In the genomic region with DNA sequence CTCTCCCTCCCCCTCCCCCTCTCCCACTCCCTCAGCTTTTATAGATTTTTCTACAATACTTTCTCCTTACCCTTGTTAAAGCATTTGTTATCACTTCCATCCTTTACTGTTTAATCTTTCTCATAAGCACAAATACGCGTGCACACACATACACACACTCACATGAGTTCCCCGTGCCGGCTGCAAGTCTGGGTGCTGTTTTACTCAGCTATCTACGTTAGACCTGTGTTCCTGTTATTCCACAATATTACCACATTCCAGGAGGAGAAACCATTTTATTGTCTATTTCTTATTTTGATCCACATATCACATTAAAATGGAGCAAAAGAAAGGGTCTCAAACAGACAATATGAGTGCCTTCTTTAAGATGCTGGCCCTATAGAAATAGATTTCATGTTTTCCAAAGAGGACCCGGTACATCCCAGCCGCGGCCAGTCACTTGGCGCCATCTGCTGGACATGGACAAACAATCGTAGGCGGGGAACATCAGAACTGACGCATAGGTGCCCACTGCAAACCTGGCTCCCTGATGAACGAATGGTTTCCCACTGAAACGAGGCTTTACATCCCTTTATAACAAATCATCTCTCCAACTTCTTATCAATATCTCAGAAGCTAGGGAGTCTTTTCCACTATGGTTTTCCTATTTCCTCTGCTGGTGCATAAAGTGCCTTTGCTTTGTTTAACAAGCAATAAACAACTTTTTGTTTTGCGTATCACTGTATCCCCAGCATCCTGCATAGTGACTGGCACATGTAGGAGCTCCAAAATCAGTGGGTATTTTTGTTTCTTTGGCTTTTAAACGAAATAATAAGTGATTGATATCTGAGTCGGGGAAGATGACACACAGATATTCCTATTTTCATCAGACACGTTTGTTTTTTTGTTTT, we compare ENCODE assay signal across 8 cellular contexts. TPM values are rescaled to one million over a fixed set of nuclear protein-coding genes. Genes with fewer than 3 reads are reported as not detected.
DNase-seq lines count a peak whose midpoint lies in the region; ATAC-seq and TF ChIP-seq lines count a peak whose summit lies in the region.

No MANE protein-coding gene starts in this region.

- H3K9me3 ChIP-seq in Caco-2 (peaks cover 13% of the 10 kb centered on the region), fibroblast of lung (ENCODE audit: control insufficient read depth, insufficient read depth, low read depth, low read length) (no peaks in the 10 kb centered on the region), neural cell (ENCODE audit: low read length) (no peaks in the 10 kb centered on the region), suprapubic skin (peaks cover 6% of the 10 kb centered on the region)

- H3K4me1 ChIP-seq in Caco-2 = no peaks in the 10 kb centered on the region
- H3K4me1 ChIP-seq in fibroblast of lung (ENCODE audit: control insufficient read depth, extremely low read depth, insufficient read depth, low read length) = no peaks in the 10 kb centered on the region
- peaks cover 6% of the 10 kb centered on the region for H3K4me1 ChIP-seq in suprapubic skin

- TF ChIP-seq RAD21 in neural cell (conservative IDR thresholded peaks at IDR 0.05) = peak; percentile 95

- intact Hi-C loops in Caco-2 (cut with micrococcal nuclease; ENCODE audit: unreplicated experiment) = loop anchor here (1.0 to 2.0 kb wide), 5 partner anchors 173 to 810 kb away; no protein-coding TSS in a partner anchor

- POLR2A ChIA-PET in Caco-2 (lab: Charles Lee) = no interaction called here

- ATAC-seq in HG03354 (IDR thresholded peaks at IDR 0.05; ENCODE audit: poor library complexity, severe bottlenecking, unreplicated experiment) (peak; percentile 51), GM21447 (IDR thresholded peaks at IDR 0.05; ENCODE audit: unreplicated experiment) (no peak)

- TF ChIP-seq CTCF in Caco-2 (IDR thresholded peaks at IDR 0.05; ENCODE audit: insufficient read depth in 1 of 2, low read depth in 1 of 2, low read length in 1 of 2, severe bottlenecking in 1 of 2, unreplicated experiment in 1 of 2) (peak; percentile 95 to 97), fibroblast of lung (conservative IDR thresholded peaks at IDR 0.05 in 1 of 2, IDR thresholded peaks at IDR 0.05 in 1 of 2; ENCODE audit: low read depth in 1 of 2, low read length in 2 of 2) (peak; percentile 87 to 90), neural cell (IDR thresholded peaks at IDR 0.05; ENCODE audit: poor library complexity, severe bottlenecking) (peak; percentile 89), suprapubic skin (IDR thresholded peaks at IDR 0.05) (peak; percentile 50 to 76)

- peaks cover 20% of the 10 kb centered on the region for H3K9me3 Mint-ChIP-seq in Caco-2 (ENCODE audit: unreplicated experiment)

- H3K36me3 ChIP-seq in Caco-2 (ENCODE audit: control insufficient read depth, insufficient read depth, low read length) (no peaks in the 10 kb centered on the region), fibroblast of lung (ENCODE audit: control insufficient read depth, insufficient read depth, low read length) (no peaks in the 10 kb centered on the region), neural cell (ENCODE audit: insufficient read depth, low read length) (no peaks in the 10 kb centered on the region), suprapubic skin (no peaks in the 10 kb centered on the region)

- H3K27ac ChIP-seq in fibroblast of lung (ENCODE audit: insufficient read depth, low read length) = no peak overlapping the region
- no peak overlapping the region for H3K27ac ChIP-seq in neural cell (ENCODE audit: low read length)
- H3K27ac ChIP-seq in suprapubic skin = no peak overlapping the region

- no peak for TF ChIP-seq POLR2A in suprapubic skin (IDR thresholded peaks at IDR 0.05)

- H3K4me1 Mint-ChIP-seq in Caco-2 (ENCODE audit: low read depth, unreplicated experiment) = no peaks in the 10 kb centered on the region

- no peak overlapping the region for H2AFZ ChIP-seq in fibroblast of lung (ENCODE audit: low read length)
- H2AFZ ChIP-seq in neural cell (ENCODE audit: low read depth, low read length) = no peak overlapping the region

- H3K4me3 ChIP-seq in Caco-2 (ENCODE audit: low read depth, low read length) (no peak overlapping the region), fibroblast of lung (replicated peaks in 1 of 4; ENCODE audit: control extremely low read depth in 1 of 4, insufficient read depth in 1 of 4, low read depth in 3 of 4, low read length in 4 of 4) (no peak overlapping the region), neural cell (ENCODE audit: low read length) (no peak overlapping the region), suprapubic skin (no peak overlapping the region)

- H3K27me3 Mint-ChIP-seq in Caco-2 (ENCODE audit: insufficient read depth, unreplicated experiment) = peaks cover 2% of the 10 kb centered on the region

- H3K9me2 ChIP-seq in neural cell (ENCODE audit: insufficient read depth, low read length) = no peaks in the 10 kb centered on the region

- TF ChIP-seq EP300 in neural cell (conservative IDR thresholded peaks at IDR 0.05; ENCODE audit: poor library complexity, severe bottlenecking) (no peak), suprapubic skin (IDR thresholded peaks at IDR 0.05) (no peak)

- BruUV-seq in Caco-2 (replicated peaks; lab: Mats Ljungman, UMichigan) = no TSS peak

- H3K27ac Mint-ChIP-seq in Caco-2 (ENCODE audit: unreplicated experiment) = no peak overlapping the region

- no peaks in the 10 kb centered on the region for H3K27me3 ChIP-seq in Caco-2 (replicated peaks; ENCODE audit: control insufficient read depth, insufficient read depth, low read length)
- no peaks in the 10 kb centered on the region for H3K27me3 ChIP-seq in fibroblast of lung (ENCODE audit: control insufficient read depth, insufficient read depth, low read length)
- H3K27me3 ChIP-seq in neural cell (ENCODE audit: insufficient read depth, low read depth, low read length) = no peaks in the 10 kb centered on the region
- H3K27me3 ChIP-seq in suprapubic skin = no peaks in the 10 kb centered on the region

- H3K9ac ChIP-seq in fibroblast of lung (ENCODE audit: insufficient read depth, low read length) = no peak overlapping the region
- no peak overlapping the region for H3K9ac ChIP-seq in neural cell (ENCODE audit: low read length)

- 26% methylated on average over 18 of the region's 18 CpGs for WGBS in suprapubic skin

- H3F3A ChIP-seq in neural cell (ENCODE audit: insufficient read depth, low read length, poor library complexity, severe bottlenecking) = no peaks in the 10 kb centered on the region

- no peaks in the 10 kb centered on the region for H3K36me3 Mint-ChIP-seq in Caco-2 (ENCODE audit: insufficient read depth, unreplicated experiment)

- peak; percentile 74 to 87 for DNase-seq in Caco-2
- DNase-seq in NOMO-1 treated with DMSO at 0.1 percent for 48 hours (lab: John Stamatoyannopoulos, UW; ENCODE audit: unreplicated experiment) = peak; percentile 61
- peak; percentile 5 for DNase-seq in activated T-cell treated with anti-CD3 and anti-CD28 coated beads for 4 hours
- peak; percentile 53 to 62 for DNase-seq in fibroblast of lung (ENCODE audit: low read depth in 2 of 2)
- DNase-seq in suprapubic skin (ENCODE audit: low spot score in 2 of 2) = no peak

- no peak overlapping the region for H3K4me2 ChIP-seq in fibroblast of lung (ENCODE audit: extremely low read depth, insufficient read depth, low read length)
- no peak overlapping the region for H3K4me2 ChIP-seq in neural cell (ENCODE audit: low read length)

- H3K4me3 Mint-ChIP-seq in Caco-2 (ENCODE audit: unreplicated experiment) = no peak overlapping the region

- H3K79me2 ChIP-seq in fibroblast of lung (ENCODE audit: control insufficient read depth, insufficient read depth, low read length) = no peaks in the 10 kb centered on the region
- H3K79me2 ChIP-seq in neural cell (replicated peaks; ENCODE audit: insufficient read depth, low read length) = no peaks in the 10 kb centered on the region

- H4K20me1 ChIP-seq in fibroblast of lung (ENCODE audit: control insufficient read depth, extremely low read depth, insufficient read depth, low read length) (no peaks in the 10 kb centered on the region), neural cell (ENCODE audit: insufficient read depth) (no peaks in the 10 kb centered on the region)

- CTCF ChIA-PET in Caco-2 (lab: Charles Lee) = interaction anchor here (0.6 to 2.2 kb wide), 5 partner anchors 173 to 1582 kb away, joined by 3 to 6 read pairs (median 4); no protein-coding TSS in a partner anchor

TF ChIP-seq in neural cell, 6 proteins besides CTCF, POLR2A, EP300 and RAD21:
- TF ChIP-seq SMC3 (conservative IDR thresholded peaks at IDR 0.05; ENCODE audit: poor library complexity) (peak; percentile 92), MXI1 (conservative IDR thresholded peaks at IDR 0.05; ENCODE audit: poor library complexity, severe bottlenecking) (no peak)

RNA-seq across cellular contexts. Expression of gene OPTN, which starts 25.2 kb away (rescaled TPM):
- 59.6 and 70.9 TPM in 2 replicates for total RNA-seq in Caco-2 (2022)
- total RNA-seq in fibroblast of lung = 99.6 and 156 TPM in 2 replicates
- 82.9 and 139 TPM in 2 replicates for polyA plus RNA-seq in fibroblast of lung
- polyA plus RNA-seq in fibroblast of lung (2012) = 133 and 178 TPM in 2 replicates
- 41.9 and 63.1 TPM in 2 replicates for polyA minus RNA-seq in fibroblast of lung (ENCODE audit: low replicate concordance)
- polyA plus RNA-seq in neural cell = 31.0 and 38.2 TPM in 2 replicates
- polyA minus RNA-seq in neural cell = 30.9 and 42.0 TPM in 2 replicates
- total RNA-seq in suprapubic skin = 10 to 100 TPM; 43.7 to 75.6 (median 62.5) TPM

Comparison
In these comparisons a context has a peak if more than half of its experiments do, and no peak if none do; other contexts are left out.
1. DNase-seq: peak in Caco-2 (2 of 2), NOMO-1 treated with DMSO at 0.1 percent for 48 hours (single experiment), activated T-cell treated with anti-CD3 and anti-CD28 coated beads for 4 hours (single experiment) and fibroblast of lung (2 of 2); none in suprapubic skin (0 of 2).
2. Peak in every context shown above with its lines, with median percentiles within 50 percentile points of each other: CTCF ChIP-seq.